Comparison of ENCODE assay signal across 11 cellular contexts in the genomic region with DNA sequence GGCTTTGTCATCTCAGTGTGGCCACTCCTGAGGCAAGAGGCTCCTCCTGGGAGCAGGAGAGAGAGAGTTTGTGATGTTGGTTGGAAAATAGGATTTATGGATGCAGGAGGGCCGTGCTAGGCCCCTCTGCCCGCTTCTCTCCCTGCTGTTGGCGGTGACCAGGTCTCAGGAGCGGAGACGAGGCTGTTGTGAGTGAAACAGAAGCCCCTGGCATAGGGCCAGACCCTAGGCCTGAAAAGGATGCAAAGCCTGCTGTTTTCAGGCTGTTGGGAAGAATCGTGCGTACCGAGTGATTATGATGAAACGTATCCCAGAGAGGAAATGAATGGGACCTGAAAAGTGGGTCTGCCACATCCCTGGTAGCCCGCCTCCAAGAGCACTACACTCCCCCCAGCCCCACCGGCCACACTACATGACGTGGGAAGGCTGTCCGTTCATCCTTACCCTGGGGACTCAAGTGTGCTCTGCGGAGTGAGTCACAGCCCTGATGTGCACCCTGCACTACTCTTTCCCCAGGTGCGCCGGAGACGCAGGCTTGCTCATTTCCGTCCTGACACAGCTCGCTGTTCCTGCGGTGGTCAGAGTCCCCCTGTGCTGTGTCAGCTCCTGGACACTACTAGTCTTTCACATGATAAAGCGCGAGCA.
DNase-seq lines count a peak whose midpoint lies in the region; ATAC-seq and TF ChIP-seq lines count a peak whose summit lies in the region.
"Had no signal": no experiment of that assay in that cellular context is flagged by ENCODE, and none has a peak within 500 bp of the region (broad histone marks: within the 10 kb centered on the region; RNA-seq: fewer than 3 reads in every experiment).

No MANE protein-coding gene starts in this region.

- intact Hi-C loops in Right ventricle myocardium superior (cut with DNase I): no loop called here

- DNase-seq in GM12865 (ENCODE audit: low read depth) (peak; percentile 79), NCI-H2171 (lab: John Stamatoyannopoulos, UW) (peak; percentile 55), mesenteric fat pad (ENCODE audit: low spot score) (peak; percentile 67), Right ventricle myocardium superior (no peak), MV-4-11 (lab: John Stamatoyannopoulos, UW) (no peak), KG1 (lab: John Stamatoyannopoulos, UW) (no peak)
- DNase-seq: left ventricle myocardium inferior; NK-92 treated with Interleukin-12 subunit alpha and Interleukin-12 subunit beta, amount 100 ng/mL, for 24 hours; occipital lobe; stimulated activated CD8-positive, alpha-beta memory T cell treated with anti-CD3 and anti-CD28 coated beads, Interleukin-4, amount 100 ng/mL, for 48 hours had no signal

- no peak overlapping the region for H3K4me3 ChIP-seq in GM12865 (ENCODE audit: low read depth, low read length)
- H3K4me3 ChIP-seq: left ventricle myocardium inferior had no signal

- ATAC-seq in GM21576 (IDR thresholded peaks at IDR 0.05; ENCODE audit: unreplicated experiment) (peak; percentile 73), Right ventricle myocardium superior (ENCODE audit: poor library complexity) (no peak)

- TF ChIP-seq CTCF in GM12865 (IDR thresholded peaks at IDR 0.05; ENCODE audit: insufficient read depth, low read depth, low read length, missing control alignments): no peak

Comparison
In these comparisons a context has a peak if more than half of its experiments do, and no peak if none do; other contexts are left out.
1. DNase-seq: peak in GM12865 (single experiment), NCI-H2171 (single experiment) and mesenteric fat pad (single experiment); none in Right ventricle myocardium superior (single experiment), MV-4-11 (single experiment) and KG1 (single experiment).